In the genomic region with DNA sequence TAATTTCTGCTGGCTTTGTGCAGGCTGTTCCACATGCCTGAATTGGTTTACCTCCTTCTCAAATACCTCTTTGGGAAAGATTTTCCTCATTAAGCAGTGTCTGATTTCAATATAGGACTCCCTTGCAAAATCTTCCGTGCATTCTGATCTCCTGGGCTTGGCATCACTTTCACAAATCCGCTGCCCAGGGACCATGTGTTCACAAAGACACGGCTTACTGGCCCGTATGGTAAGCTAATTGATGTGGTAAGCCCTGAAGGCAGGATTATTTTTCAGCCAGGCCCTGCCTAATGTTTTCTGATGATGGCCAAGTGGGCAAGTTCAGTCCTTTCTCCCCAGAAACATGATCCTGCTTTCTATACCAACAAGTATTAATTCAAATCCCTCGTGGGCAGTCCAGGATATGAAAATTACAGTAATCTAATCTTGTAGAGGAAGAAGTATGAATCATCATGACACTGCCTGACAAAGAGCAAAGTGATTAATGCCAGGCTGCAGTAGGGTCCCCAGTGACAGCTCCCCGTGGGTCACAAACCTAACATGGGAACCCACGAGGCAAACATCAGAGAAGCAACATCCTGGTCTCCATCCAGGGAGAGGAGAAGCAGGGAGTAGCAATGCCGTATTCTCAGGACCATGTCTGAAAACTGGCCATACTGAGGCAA, we compare ENCODE assay signal across 8 cellular contexts. TPM values are rescaled to one million over a fixed set of nuclear protein-coding genes. Genes with fewer than 3 reads are reported as not detected.
A peak's percentile ranks its signal among the peaks of the same experiment; 100 is the strongest.
DNase-seq lines count a peak whose midpoint lies in the region; ATAC-seq lines count a peak whose summit lies in the region.

No MANE protein-coding gene starts in this region.

- H3K4me1 Mint-ChIP-seq in activated naive CD8-positive, alpha-beta T cell treated with anti-CD3 and anti-CD28 coated beads for 36 hours, result peaks cover 34% of the 10 kb centered on the region

- H3K4me3 ChIP-seq in BLaER1 (no peak overlapping the region), MG63 (no peak overlapping the region), aorta (ENCODE audit: low read length in 2 of 2) (no peak overlapping the region)

- H3K27me3 Mint-ChIP-seq in activated naive CD8-positive, alpha-beta T cell treated with anti-CD3 and anti-CD28 coated beads for 36 hours, result no peaks in the 10 kb centered on the region

- intact Hi-C loops in left colon (cut with DNase I, micrococcal nuclease) (no loop called here), aorta (cut with DNase I) (no loop called here)

- peak overlapping the region; percentile 57 for H3K27ac Mint-ChIP-seq in activated naive CD8-positive, alpha-beta T cell treated with anti-CD3 and anti-CD28 coated beads for 36 hours

- peak overlapping the region; percentile 35 for H3K4me3 Mint-ChIP-seq in activated naive CD8-positive, alpha-beta T cell treated with anti-CD3 and anti-CD28 coated beads for 36 hours

- no peaks in the 10 kb centered on the region; the same call in 1 of the 2 replicates for H3K36me3 ChIP-seq in BLaER1
- no peaks in the 10 kb centered on the region for H3K36me3 ChIP-seq in MG63
- H3K36me3 ChIP-seq in aorta (ENCODE audit: control insufficient read depth in 1 of 2, insufficient read depth in 2 of 2, low read length in 1 of 2), result peaks cover 0 to 5% of the 10 kb centered on the region in 2 donors

- peaks cover 12% of the 10 kb centered on the region; the same call in 1 of the 2 replicates for H4K20me1 ChIP-seq in BLaER1

- peak; percentile 28 for ATAC-seq in left colon
- ATAC-seq in aorta (ENCODE audit: low FRiP score), result peak; percentile 4
- ATAC-seq in HG02678 (IDR thresholded peaks at IDR 0.05; ENCODE audit: unreplicated experiment), result no peak

- DNase-seq in MG63, result peak; percentile 87
- no peak for DNase-seq in activated naive CD8-positive, alpha-beta T cell treated with anti-CD3 and anti-CD28 coated beads for 36 hours
- no peak for DNase-seq in left colon
- no peak for DNase-seq in aorta
- no peak for DNase-seq in activated effector memory CD4-positive, alpha-beta T cell treated with Interleukin-2 at 50 U/mL for 16 hours
- no peak for DNase-seq in kidney glomerular epithelial cell (lab: John Stamatoyannopoulos, UW)

- H3K9ac ChIP-seq in BLaER1, result no peak overlapping the region

- H3K27ac ChIP-seq in BLaER1 (no peak overlapping the region), aorta (ENCODE audit: low read depth in 1 of 2, low read length in 2 of 2) (peak overlapping the region; percentile 63 to 79)

- no peaks in the 10 kb centered on the region for H3K27me3 ChIP-seq in BLaER1
- H3K27me3 ChIP-seq in MG63, result no peaks in the 10 kb centered on the region
- H3K27me3 ChIP-seq in aorta (ENCODE audit: control insufficient read depth in 1 of 2, insufficient read depth in 2 of 2, low read length in 1 of 2), result no peaks in the 10 kb centered on the region

- peak overlapping the region; percentile 63 for H3K4me2 ChIP-seq in BLaER1

- peaks cover 2% of the 10 kb centered on the region for H3K36me3 Mint-ChIP-seq in activated naive CD8-positive, alpha-beta T cell treated with anti-CD3 and anti-CD28 coated beads for 36 hours

- H3K4me1 ChIP-seq in BLaER1 (peaks cover 29% of the 10 kb centered on the region), aorta (ENCODE audit: control insufficient read depth in 1 of 2, insufficient read depth in 2 of 2, low read length in 2 of 2) (peaks cover 10 to 15% of the 10 kb centered on the region in 2 donors)

- WGBS in aorta, 2 donors, result 2 to 5% methylated on average over 8 of the region's 8 CpGs

- H3K9me3 Mint-ChIP-seq in activated naive CD8-positive, alpha-beta T cell treated with anti-CD3 and anti-CD28 coated beads for 36 hours, result no peaks in the 10 kb centered on the region

- H3K9me3 ChIP-seq in BLaER1, result no peaks in the 10 kb centered on the region
- no peaks in the 10 kb centered on the region for H3K9me3 ChIP-seq in MG63
- no peaks in the 10 kb centered on the region for H3K9me3 ChIP-seq in aorta (ENCODE audit: control insufficient read depth, low read length)

RNA-seq across cellular contexts. Expression of gene SVIL, which starts 11.6 kb away (rescaled TPM):
- total RNA-seq in MG63 (2014; rRNA removed; shearing (Covaris generic); ENCODE audit: low replicate concordance), result 2.3 and 5.6 TPM in 2 replicates
- total RNA-seq in activated naive CD8-positive, alpha-beta T cell treated with anti-CD3 and anti-CD28 coated beads for 36 hours, result 1 to 10 TPM; 8.5 to 9.6 TPM
- 100 to 1,000 TPM in 1 of 2 donors, 10 to 100 TPM in 1; 66.6 to 154 TPM for total RNA-seq in left colon
- total RNA-seq in aorta, result 100 to 1,000 TPM; 319 to 374 TPM
- 100 to 1,000 TPM in 1 of 2 donors, 10 to 100 TPM in 1; 68.4 to 104 TPM for polyA plus RNA-seq in aorta

Comparison
In these comparisons a context has a peak if more than half of its experiments do, and no peak if none do; other contexts are left out.
1. RNA of gene SVIL, which starts 11.6 kb away (total RNA-seq): 319 to 374 TPM in aorta and 66.6 to 154 TPM in left colon; 8.5 to 9.6 TPM in activated naive CD8-positive, alpha-beta T cell treated with anti-CD3 and anti-CD28 coated beads for 36 hours and 2.3 to 5.6 TPM in MG63; every median in the first group is over 4 times any median in the second.